7 cellular contexts compared by ENCODE assay signal in the genomic region with DNA sequence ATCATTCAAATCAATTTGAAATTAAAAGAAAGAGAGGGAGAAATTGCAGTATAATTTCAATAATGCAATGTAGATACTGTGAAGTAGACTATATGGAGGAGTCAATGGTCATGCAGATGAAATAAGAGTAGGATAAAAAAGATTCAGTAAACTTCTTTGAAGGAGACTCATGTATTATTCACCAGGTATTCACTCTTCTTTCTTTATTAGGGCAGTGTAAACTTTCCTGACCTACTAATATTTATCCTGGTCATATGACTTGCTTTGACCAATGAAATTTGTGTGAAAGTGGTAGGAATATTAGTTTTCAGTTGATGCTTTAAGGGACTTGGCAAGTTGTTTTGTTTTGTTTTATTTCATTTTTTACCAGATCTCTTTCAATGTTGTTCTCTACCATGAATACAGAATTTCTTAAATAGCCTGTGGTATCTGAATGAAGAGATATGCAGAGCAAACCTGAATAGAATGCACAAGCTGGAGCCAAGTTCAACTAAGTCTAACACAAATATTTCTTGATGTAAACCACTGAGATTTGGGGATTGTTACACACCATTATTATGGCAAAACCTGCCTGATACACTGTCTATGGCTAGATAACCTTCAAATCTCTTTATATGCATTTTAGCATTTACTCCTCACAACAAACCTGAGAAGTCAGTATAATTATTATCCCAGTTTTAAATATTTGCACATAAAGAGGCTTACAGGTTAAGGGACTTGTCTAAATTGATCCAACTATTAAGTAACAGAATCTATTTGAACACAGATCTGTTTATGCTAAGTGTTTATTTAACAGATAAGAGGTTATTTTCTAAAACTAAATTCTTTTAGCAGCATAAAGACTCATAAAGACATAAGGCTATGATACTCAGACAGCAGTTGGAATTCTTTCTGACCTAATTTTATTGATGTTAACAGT.
"Had no signal": no experiment of that assay in that cellular context is flagged by ENCODE, and none has a peak within 500 bp of the region (broad histone marks: within the 10 kb centered on the region; RNA-seq: fewer than 3 reads in every experiment).

No MANE protein-coding gene starts in this region.

- ATAC-seq: GM23338 had no signal

- H2AFZ ChIP-seq: GM23338 had no signal

- H3K4me2 ChIP-seq: GM23338 had no signal

- DNase-seq: H9, HCEC 1CT, KBM-7 had no signal

- FAIRE-seq: H1, H54, HTR-8/SVneo had no signal

- H3K4me3 ChIP-seq: GM23338 had no signal
